ENCODE assay signal across 29 cellular contexts in the genomic region with DNA sequence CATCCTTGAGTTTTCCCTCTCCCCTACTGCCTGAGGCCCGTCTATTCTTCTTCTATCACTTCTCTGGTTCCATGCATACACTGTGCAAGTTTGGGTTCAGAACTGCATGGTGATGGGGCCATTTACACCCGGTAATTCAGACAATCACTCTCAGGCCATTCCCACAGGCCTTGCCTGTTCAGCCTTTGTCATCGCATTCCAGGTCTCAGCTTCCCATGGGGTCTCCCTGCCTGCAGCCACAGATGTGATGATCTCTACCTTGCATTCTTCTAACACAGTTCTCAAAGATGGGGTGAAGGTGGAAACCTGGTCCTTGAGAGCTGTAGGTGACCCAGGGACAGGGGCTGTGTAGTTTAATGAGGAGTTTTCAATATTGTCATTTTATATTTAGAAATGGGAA.
"Had no signal": no experiment of that assay in that cellular context is flagged by ENCODE, and none has a peak within 500 bp of the region (broad histone marks: within the 10 kb centered on the region; RNA-seq: fewer than 3 reads in every experiment).

No MANE protein-coding gene starts in this region.

- H3K9me3 Mint-ChIP-seq: dendritic cell treated with granulocyte-macrophage colony-stimulating factor and Interleukin-4, amounts not matched to agents 40 ng/mL and 50 ng/mL, for 4 days; naive thymus-derived CD4-positive, alpha-beta T cell; nephron; stimulated activated effector memory CD8-positive, alpha-beta T cell treated with anti-CD3 and anti-CD28 coated beads, Interleukin-12 subunit alpha, Interleukin-12 subunit beta, amount 100 ng/mL, for 72 hours; type B pancreatic cell had no signal

- H3K4me3 ChIP-seq: colonic mucosa, gastroesophageal sphincter, heart left ventricle, hepatocyte, left lung, ovary, psoas muscle, sigmoid colon, stomach, tibial artery had no signal

- H3K36me3 ChIP-seq: colonic mucosa, gastroesophageal sphincter, heart left ventricle, left lung, ovary, sigmoid colon, stomach, tibial artery had no signal

- ATAC-seq: gastroesophageal sphincter; heart left ventricle; left cardiac atrium; left lung; naive thymus-derived CD4-positive, alpha-beta T cell; psoas muscle; right cardiac atrium; stimulated activated effector memory CD8-positive, alpha-beta T cell treated with anti-CD3 and anti-CD28 coated beads, Interleukin-12 subunit alpha, Interleukin-12 subunit beta, amount 100 ng/mL, for 72 hours had no signal

- H3K36me3 Mint-ChIP-seq: naive thymus-derived CD4-positive, alpha-beta T cell; stimulated activated effector memory CD8-positive, alpha-beta T cell treated with anti-CD3 and anti-CD28 coated beads, Interleukin-12 subunit alpha, Interleukin-12 subunit beta, amount 100 ng/mL, for 72 hours; type B pancreatic cell had no signal

- H3K4me2 ChIP-seq: hepatocyte had no signal

- FAIRE-seq: endometrium, islet of Langerhans, urothelium cell line had no signal

- H3K4me3 Mint-ChIP-seq: dendritic cell treated with granulocyte-macrophage colony-stimulating factor and Interleukin-4, amounts not matched to agents 40 ng/mL and 50 ng/mL, for 4 days; naive thymus-derived CD4-positive, alpha-beta T cell; nephron; stimulated activated effector memory CD8-positive, alpha-beta T cell treated with anti-CD3 and anti-CD28 coated beads, Interleukin-12 subunit alpha, Interleukin-12 subunit beta, amount 100 ng/mL, for 72 hours; type B pancreatic cell had no signal

- H3K79me2 ChIP-seq: hepatocyte had no signal

- H3K27me3 ChIP-seq: colonic mucosa, hepatocyte, ovary had no signal

- H3K9me3 ChIP-seq: colonic mucosa, gastroesophageal sphincter, heart left ventricle, left lung, ovary, psoas muscle, sigmoid colon, stomach, tibial artery had no signal

- H3K4me1 Mint-ChIP-seq: naive thymus-derived CD4-positive, alpha-beta T cell; nephron; stimulated activated effector memory CD8-positive, alpha-beta T cell treated with anti-CD3 and anti-CD28 coated beads, Interleukin-12 subunit alpha, Interleukin-12 subunit beta, amount 100 ng/mL, for 72 hours had no signal

- H3K4me1 ChIP-seq: colonic mucosa, gastroesophageal sphincter, heart left ventricle, left lung, psoas muscle, sigmoid colon, stomach, tibial artery had no signal

- DNase-seq: effector memory CD4-positive, alpha-beta T cell; foreskin fibroblast; heart left ventricle; left cardiac atrium; left lung; mesenchymal stem cell; midbrain; naive thymus-derived CD4-positive, alpha-beta T cell; occipital lobe; ovary; posterior cingulate gyrus; psoas muscle; right cardiac atrium; sigmoid colon; stimulated activated CD4-positive, alpha-beta T cell treated with anti-CD3 and anti-CD28 coated beads, Interleukin-2, amount 100 ng/mL, for 24 hours; stimulated activated CD4-positive, alpha-beta T cell treated with anti-CD3 and anti-CD28 coated beads, Interleukin-4, amount 100 ng/mL, for 24 hours; stimulated activated naive CD4-positive, alpha-beta T cell treated with Interleukin-2 at 50 U/mL for 16 hours; stomach; tibial artery had no signal

- H3K27ac Mint-ChIP-seq: dendritic cell treated with granulocyte-macrophage colony-stimulating factor and Interleukin-4, amounts not matched to agents 40 ng/mL and 50 ng/mL, for 4 days; naive thymus-derived CD4-positive, alpha-beta T cell; nephron; stimulated activated effector memory CD8-positive, alpha-beta T cell treated with anti-CD3 and anti-CD28 coated beads, Interleukin-12 subunit alpha, Interleukin-12 subunit beta, amount 100 ng/mL, for 72 hours; type B pancreatic cell had no signal

- H3K27ac ChIP-seq: colonic mucosa, gastroesophageal sphincter, heart left ventricle, hepatocyte, left lung, ovary, psoas muscle, sigmoid colon, stomach, tibial artery had no signal

- H2AFZ ChIP-seq: hepatocyte had no signal
